Comparison of ENCODE assay signal across 7 cellular contexts in the genomic region with DNA sequence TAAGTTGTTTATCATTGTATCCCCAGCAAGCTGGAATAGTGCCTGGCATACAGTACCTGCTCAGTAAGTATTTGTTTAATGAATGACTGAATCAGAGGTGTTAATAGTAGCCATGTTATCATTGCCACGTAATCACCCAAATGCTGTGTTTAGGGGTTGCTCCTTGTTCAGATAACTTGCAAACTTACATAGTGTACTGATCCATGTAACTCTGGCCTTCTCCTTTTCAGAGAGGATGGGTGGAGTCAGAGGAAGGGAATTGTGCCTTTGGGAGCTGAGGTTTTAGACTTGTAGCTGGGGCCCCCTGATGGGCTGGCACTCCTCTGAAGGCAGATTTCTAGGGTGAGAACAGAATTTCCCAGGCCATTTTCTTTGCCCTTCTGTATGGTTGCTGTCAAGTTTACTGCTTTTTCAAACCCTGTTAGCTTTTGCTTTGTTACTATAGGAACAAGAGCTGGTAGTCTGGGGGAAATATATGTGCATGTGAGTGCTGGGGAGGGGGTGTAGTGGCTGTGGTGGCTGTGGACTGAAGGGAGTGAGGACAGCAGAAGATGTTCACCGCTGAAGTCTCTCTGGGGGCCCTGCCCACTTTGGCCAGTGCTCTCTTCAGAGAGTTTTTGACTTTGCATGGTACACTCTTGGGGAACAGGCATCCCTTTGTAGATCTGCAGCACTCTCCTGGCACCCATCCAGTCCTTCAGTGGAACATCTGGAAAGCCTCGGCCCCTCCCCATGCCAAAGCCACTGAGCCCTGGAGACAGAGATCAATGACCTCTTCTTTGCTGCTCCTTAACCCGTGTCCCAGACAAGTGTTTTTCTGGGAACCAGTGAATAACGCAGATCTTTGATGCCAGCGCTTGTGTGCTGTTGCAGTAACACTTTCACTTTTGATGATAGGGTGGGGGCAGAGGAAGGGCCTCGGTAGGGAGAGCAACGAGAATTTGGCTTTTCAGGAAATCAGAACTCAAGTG.
A peak's percentile ranks its signal among the peaks of the same experiment; 100 is the strongest.
DNase-seq lines count a peak whose midpoint lies in the region; ATAC-seq, FAIRE-seq and TF ChIP-seq lines count a peak whose summit lies in the region.

No MANE protein-coding gene starts in this region.

- in situ Hi-C loops in mammary epithelial cell (cut with MboI; ENCODE audit: low sequenced_read_pairs in 2 of 2), result no loop called here

- H3K4me1 ChIP-seq in mammary epithelial cell (ENCODE audit: insufficient read depth, low read length) (no peaks in the 10 kb centered on the region), right lobe of liver (no peaks in the 10 kb centered on the region), subcutaneous abdominal adipose tissue (ENCODE audit: control insufficient read depth in 5 of 5, insufficient read depth in 5 of 5, low read length in 5 of 5) (peaks cover 5 to 25% (median 21%) of the 10 kb centered on the region in 5 donors)

- intact Hi-C loops in mammary epithelial cell (cut with micrococcal nuclease) (loop anchor here (5.0 kb wide), 1 partner anchor 208 kb away; the partner anchor contains the start of gene PRKCE), right lobe of liver (cut with DNase I) (no loop called here)

- H3K79me2 ChIP-seq in mammary epithelial cell (ENCODE audit: insufficient read depth, low read length), result no peaks in the 10 kb centered on the region

- DNase-seq in GM18507 (ENCODE audit: extremely low spot score, insufficient read length, low read depth) (no peak), NOMO-1 (lab: John Stamatoyannopoulos, UW; ENCODE audit: unreplicated experiment in 2 of 2) (peak; percentile 28 to 39), mammary epithelial cell (peak; percentile 25), right lobe of liver (peak in 1 of 3 donors; percentile 52)
- no peak for DNase-seq in activated CD4-positive, CD25-positive, alpha-beta regulatory T cell (lab: John Stamatoyannopoulos, UW)

- dilution Hi-C loops in mammary epithelial cell (cut with HindIII; ENCODE audit: low sequenced_read_pairs), result no loop called here

- BruUV-seq in mammary epithelial cell (replicated peaks; lab: Mats Ljungman, UMichigan), result no TSS peak

- peak overlapping the region; percentile 11 for H2AFZ ChIP-seq in mammary epithelial cell (ENCODE audit: low read depth, low read length)

- H4K20me1 ChIP-seq in mammary epithelial cell (ENCODE audit: insufficient read depth, low read length), result no peaks in the 10 kb centered on the region

- CTCF ChIA-PET in mammary epithelial cell (lab: Charles Lee; ENCODE audit: low non-redundant PET), result no interaction called here

- peak overlapping the region; percentile 76 for H3K4me2 ChIP-seq in mammary epithelial cell (ENCODE audit: insufficient read depth, low read depth, low read length)

- 11% methylated on average over 7 of the region's 8 CpGs for WGBS in mammary epithelial cell (ENCODE audit: low coverage, missing lambda C conversion rate)
- WGBS in right lobe of liver (ENCODE audit: insufficient coverage, low coverage, low lambda C conversion rate, missing lambda C conversion rate), result 44% methylated on average over 7 of the region's 8 CpGs

- H3K27ac ChIP-seq in mammary epithelial cell (ENCODE audit: insufficient read depth, low read depth, low read length), result no peak overlapping the region
- H3K27ac ChIP-seq in right lobe of liver, result no peak overlapping the region
- peak overlapping the region; percentile 50 for H3K27ac ChIP-seq in subcutaneous abdominal adipose tissue (ENCODE audit: low read depth, low read length)

- H3K9ac ChIP-seq in mammary epithelial cell (ENCODE audit: insufficient read depth, low read length) (no peak overlapping the region), subcutaneous abdominal adipose tissue (ENCODE audit: low read length in 5 of 5) (peak overlapping the region in 4 of 5 donors; percentile 48 to 58 (median 52))

- TF ChIP-seq POLR2A in right lobe of liver (IDR thresholded peaks at IDR 0.05), result no peak

- TF ChIP-seq CTCF in mammary epithelial cell (conservative IDR thresholded peaks at IDR 0.05 in 1 of 2, IDR thresholded peaks at IDR 0.05 in 1 of 2; ENCODE audit: extremely low read depth in 1 of 2, insufficient read depth in 1 of 2, low read depth in 1 of 2, low read length in 2 of 2) (peak in 1 of 2 donors; percentile 13), right lobe of liver (IDR thresholded peaks at IDR 0.05) (no peak)

- ATAC-seq in right lobe of liver, result peak; percentile 43 to 74 (median 58)
- no peak for ATAC-seq in GM18861 (IDR thresholded peaks at IDR 0.05; ENCODE audit: unreplicated experiment)

- peak; percentile 60 for FAIRE-seq in GM18507 (lab: Jason Lieb, UNC)

- H3K36me3 ChIP-seq in mammary epithelial cell (ENCODE audit: insufficient read depth, low read length) (no peaks in the 10 kb centered on the region), right lobe of liver (no peaks in the 10 kb centered on the region), subcutaneous abdominal adipose tissue (ENCODE audit: control insufficient read depth in 5 of 5, insufficient read depth in 5 of 5, low read length in 5 of 5) (no peaks in the 10 kb centered on the region)

- H3K4me3 ChIP-seq in mammary epithelial cell (replicated peaks in 1 of 3; ENCODE audit: insufficient read depth in 1 of 3, low read depth in 2 of 3, low read length in 3 of 3), result peak overlapping the region in 2 of 3 experiments; percentile 10 to 11
- H3K4me3 ChIP-seq in right lobe of liver, result no peak overlapping the region
- H3K4me3 ChIP-seq in subcutaneous abdominal adipose tissue (ENCODE audit: low read depth in 1 of 5, low read length in 5 of 5), result peak overlapping the region; percentile 38 to 63 (median 58)

- H3K9me3 ChIP-seq in mammary epithelial cell (replicated peaks; ENCODE audit: insufficient read depth, low read length) (no peaks in the 10 kb centered on the region), right lobe of liver (no peaks in the 10 kb centered on the region), subcutaneous abdominal adipose tissue (ENCODE audit: control insufficient read depth in 5 of 5, low read length in 5 of 5) (no peaks in the 10 kb centered on the region)

- H3K27me3 ChIP-seq in mammary epithelial cell (ENCODE audit: insufficient read depth, low read length) (no peaks in the 10 kb centered on the region), right lobe of liver (no peaks in the 10 kb centered on the region), subcutaneous abdominal adipose tissue (ENCODE audit: control insufficient read depth in 5 of 5, insufficient read depth in 4 of 5, low read length in 5 of 5) (no peaks in the 10 kb centered on the region)

Comparison
In these comparisons a context has a peak if more than half of its experiments do, and no peak if none do; other contexts are left out.
1. DNase-seq: peak in NOMO-1 (2 of 2) and mammary epithelial cell (single experiment); none in GM18507 (single experiment) and activated CD4-positive, CD25-positive, alpha-beta regulatory T cell (0 of 4).
2. H3K4me3 ChIP-seq: peak in mammary epithelial cell (2 of 3) and subcutaneous abdominal adipose tissue (5 of 5); none in right lobe of liver (0 of 3).